Comparison of ENCODE assay signal across 8 cellular contexts in genomic region chr17:82449883-82450356, GRCh38. TPM values are rescaled to one million over a fixed set of nuclear protein-coding genes. Genes with fewer than 3 reads are reported as not detected.
DNase-seq lines count a peak whose midpoint lies in the region; ATAC-seq and TF ChIP-seq lines count a peak whose summit lies in the region.

No MANE protein-coding gene starts in this region.

- peak overlapping the region; percentile 80 for H3K4me2 ChIP-seq in PC-9

- H3K4me3 ChIP-seq in PC-9 = peak overlapping the region; percentile 94
- peak overlapping the region; percentile 86 for H3K4me3 ChIP-seq in astrocyte of the cerebellum (ENCODE audit: low read depth, low read length)
- peak overlapping the region; percentile 94 for H3K4me3 ChIP-seq in lower leg skin (ENCODE audit: low read depth, poor library complexity, severe bottlenecking)

- DNase-seq in PC-9 (no peak), astrocyte of the cerebellum (ENCODE audit: low read depth) (no peak), lower leg skin (ENCODE audit: low spot score in 2 of 2) (no peak), AG08395 (ENCODE audit: low spot score) (no peak), kidney tubule cell (ENCODE audit: low spot score) (no peak)
- DNase-seq in stimulated activated naive CD8-positive, alpha-beta T cell treated with anti-CD3 and anti-CD28 coated beads, Interleukin-15, Interleukin-2, amounts not matched to agents 100 U/mL and 50 U/mL, for 24 hours = peak; percentile 62

- H3K9me2 ChIP-seq in PC-9 (ENCODE audit: insufficient read depth) = no peaks in the 10 kb centered on the region

- peak; percentile 13 for ATAC-seq in GM18511 (IDR thresholded peaks at IDR 0.05; ENCODE audit: unreplicated experiment)
- ATAC-seq in stimulated activated naive CD8-positive, alpha-beta T cell treated with anti-CD3 and anti-CD28 coated beads, Interleukin-15, Interleukin-2, amounts not matched to agents 100 U/mL and 50 U/mL, for 24 hours = peak; percentile 20
- ATAC-seq in GM18861 (IDR thresholded peaks at IDR 0.05; ENCODE audit: unreplicated experiment) = no peak

- POLR2A ChIA-PET in PC-9 (lab: Charles Lee; ENCODE audit: unreplicated experiment) = no interaction called here

- CTCF ChIA-PET in PC-9 (lab: Charles Lee) = interaction anchor here (0.6 kb wide), 1 partner anchor 67 kb away, joined by 6 read pairs; no protein-coding TSS in a partner anchor

- WGBS in lower leg skin, 2 donors = 56 to 58% methylated on average over 18 of the region's 18 CpGs

- H3F3A ChIP-seq in PC-9 (ENCODE audit: insufficient read depth, low read depth) = no peaks in the 10 kb centered on the region

- intact Hi-C loops in PC-9 (cut with micrococcal nuclease; ENCODE audit: unreplicated experiment) = no loop called here
- intact Hi-C loops in lower leg skin (cut with DNase I; ENCODE audit: low total_unique reads) = no loop called here

- in situ Hi-C loops in astrocyte of the cerebellum (cut with HindIII; ENCODE audit: low sequenced_read_pairs) = no loop called here

- no peak for TF ChIP-seq CTCF in PC-9 (conservative IDR thresholded peaks at IDR 0.05)
- TF ChIP-seq CTCF in astrocyte of the cerebellum (IDR thresholded peaks at IDR 0.05; ENCODE audit: low read depth, low read length, missing control alignments) = no peak
- TF ChIP-seq CTCF in lower leg skin (IDR thresholded peaks at IDR 0.05) = no peak

- H3K27ac ChIP-seq in PC-9 = no peak overlapping the region

- H4K20me1 ChIP-seq in PC-9 (ENCODE audit: insufficient read depth) = no peaks in the 10 kb centered on the region

- H3K79me2 ChIP-seq in PC-9 (ENCODE audit: low read depth) = peaks cover 10% of the 10 kb centered on the region; the same call in 1 of the 2 replicates

- H3K36me3 ChIP-seq in PC-9 (ENCODE audit: low read depth) = no peaks in the 10 kb centered on the region

- peaks cover 12% of the 10 kb centered on the region; the same call in 1 of the 2 replicates for H3K4me1 ChIP-seq in PC-9 (replicated peaks; ENCODE audit: insufficient read depth)

- H3K9me3 ChIP-seq in PC-9 (ENCODE audit: insufficient read depth, low read depth) = no peaks in the 10 kb centered on the region

- peak overlapping the region; percentile 84 for H2AFZ ChIP-seq in PC-9

- no peaks in the 10 kb centered on the region for H3K27me3 ChIP-seq in PC-9 (ENCODE audit: insufficient read depth, low read depth)

- no TSS peak for BruUV-seq in PC-9 (replicated peaks; lab: Mats Ljungman, UMichigan)

- no peak for TF ChIP-seq POLR2A in lower leg skin (IDR thresholded peaks at IDR 0.05)

RNA-seq across cellular contexts. Expression of gene CYBC1, which starts 0.6 kb away (rescaled TPM):
- total RNA-seq in PC-9 (2021) (77.9 and 78.4 TPM in 2 replicates), lower leg skin (10 to 100 TPM; 32.4 to 48.8 (median 43.5) TPM)

RNA-seq across cellular contexts. Expression of gene NARF, which starts 8.6 kb away (rescaled TPM):
- total RNA-seq in PC-9 (2021) = 57.2 and 58.0 TPM in 2 replicates
- total RNA-seq in lower leg skin = 10 to 100 TPM; 39.9 to 59.2 (median 44.3) TPM

RNA-seq across cellular contexts. Expression of gene OGFOD3, which starts 31.5 kb away (rescaled TPM):
- total RNA-seq in PC-9 (2021) (26.6 and 32.9 TPM in 2 replicates), lower leg skin (10 to 100 TPM; 13.0 to 28.7 (median 23.2) TPM)

RNA-seq across cellular contexts. Expression of gene HEXD, which starts 31.8 kb away (rescaled TPM):
- total RNA-seq in PC-9 (2021) = 30.0 and 35.9 TPM in 2 replicates
- 10 to 100 TPM; 30.0 to 47.1 (median 39.3) TPM for total RNA-seq in lower leg skin
